In genomic region chr6:3458706-3459421, GRCh38 we compare ENCODE assay signal across 21 cellular contexts. TPM values are rescaled to one million over a fixed set of nuclear protein-coding genes. Genes with fewer than 3 reads are reported as not detected.
DNase-seq lines count a peak whose midpoint lies in the region; ATAC-seq and TF ChIP-seq lines count a peak whose summit lies in the region.
"Had no signal": no experiment of that assay in that cellular context is flagged by ENCODE, and none has a peak within 500 bp of the region (broad histone marks: within the 10 kb centered on the region; RNA-seq: fewer than 3 reads in every experiment).

No MANE protein-coding gene starts in this region.

- H3K27ac ChIP-seq in neural progenitor cell: no peak overlapping the region
- H3K27ac ChIP-seq: GM23248 had no signal

- no peaks in the 10 kb centered on the region for H3K9me3 ChIP-seq in neural progenitor cell (ENCODE audit: low read depth)

- H3K4me3 ChIP-seq in neural progenitor cell: no peak overlapping the region
- H3K4me3 ChIP-seq: GM23248, lung had no signal

- H3K27me3 ChIP-seq in neural progenitor cell: peaks cover 67% of the 10 kb centered on the region

- TF ChIP-seq POLR2A in GM18505 (IDR thresholded peaks at IDR 0.05; ENCODE audit: borderline replicate concordance, extremely low read depth, insufficient read depth, insufficient read length): no peak

- H3K9ac ChIP-seq in neural progenitor cell: no peak overlapping the region
- H3K9ac ChIP-seq: GM23248 had no signal

- peaks cover 30% of the 10 kb centered on the region for H4K20me1 ChIP-seq in neural progenitor cell (ENCODE audit: low read depth)

- H3F3A ChIP-seq in neural progenitor cell (ENCODE audit: low read depth): peaks cover 30% of the 10 kb centered on the region

- H2AFZ ChIP-seq in neural progenitor cell (replicated peaks): no peak overlapping the region
- H2AFZ ChIP-seq: GM23248 had no signal

- no peak overlapping the region for H3K27ac Mint-ChIP-seq in neural progenitor cell
- H3K27ac Mint-ChIP-seq: activated CD8-positive, alpha-beta T cell treated with anti-CD3 and anti-CD28 coated beads, Interleukin-2, amount 10 ng/mL, durations not matched to agents 7 days and 5 days; activated naive CD4-positive, alpha-beta T cell treated with anti-CD3 and anti-CD28 coated beads, Interleukin-2, amount 50 U/mL, for 72 hours; activated T-cell treated with anti-CD3 and anti-CD28 coated beads, Interleukin-2, amount 50 U/mL, for 72 hours; effector memory CD8-positive, alpha-beta T cell had no signal

- no peak for ATAC-seq in GM18505 (IDR thresholded peaks at IDR 0.05; ENCODE audit: unreplicated experiment)
- ATAC-seq: activated CD4-positive, CD25-positive, alpha-beta regulatory T cell treated with anti-CD3 and anti-CD28 coated beads, Interleukin-2, amount 50 U/mL, for 24 hours; activated CD8-positive, alpha-beta T cell treated with anti-CD3 and anti-CD28 coated beads, Interleukin-2, amount 10 ng/mL, durations not matched to agents 7 days and 5 days; activated naive CD4-positive, alpha-beta T cell treated with anti-CD3 and anti-CD28 coated beads, Interleukin-2, amount 50 U/mL, for 72 hours; activated T-cell treated with anti-CD3 and anti-CD28 coated beads, Interleukin-2, amount 50 U/mL, for 72 hours; effector memory CD8-positive, alpha-beta T cell had no signal

- DNase-seq in G401 (ENCODE audit: low spot score): peak; percentile 8
- peak; percentile 16 for DNase-seq in NCI-H69 (lab: John Stamatoyannopoulos, UW)
- DNase-seq in head of caudate nucleus: peak in 30 of 42 donors; percentile 31 to 88 (median 62)
- DNase-seq in neural progenitor cell (ENCODE audit: low spot score): no peak
- DNase-seq in activated CD4-positive, alpha-beta T cell treated with anti-CD3 and anti-CD28 coated beads for 4 hours: no peak
- no peak for DNase-seq in NAMALWA (ENCODE audit: low spot score)
- no peak for DNase-seq in NCI-H2227 treated with DMSO at 0.1 percent for 48 hours (lab: John Stamatoyannopoulos, UW)
- DNase-seq: activated CD8-positive, alpha-beta T cell treated with anti-CD3 and anti-CD28 coated beads, Interleukin-2, amount 10 ng/mL, durations not matched to agents 7 days and 5 days; activated T-cell treated with anti-CD3 and anti-CD28 coated beads, Interleukin-2, amount 50 U/mL, for 72 hours; CD4-positive, CD25-positive, alpha-beta regulatory T cell; effector memory CD8-positive, alpha-beta T cell; GM23248; NCI-H2029 treated with DMSO at 0.1 percent for 48 hours; NCI-H446 treated with DMSO at 0.1 percent for 48 hours; stimulated activated CD4-positive, alpha-beta T cell treated with anti-CD3 and anti-CD28 coated beads, Interleukin-1b, Interleukin-23, amount 100 ng/mL, for 48 hours; stimulated activated naive CD4-positive, alpha-beta T cell; trophoblast cell had no signal

- peaks cover 29% of the 10 kb centered on the region for H3K4me1 ChIP-seq in neural progenitor cell

- peaks cover 6% of the 10 kb centered on the region for H3K9me3 Mint-ChIP-seq in neural progenitor cell
- H3K9me3 Mint-ChIP-seq: activated naive CD4-positive, alpha-beta T cell treated with anti-CD3 and anti-CD28 coated beads, Interleukin-2, amount 50 U/mL, for 72 hours; activated T-cell treated with anti-CD3 and anti-CD28 coated beads, Interleukin-2, amount 50 U/mL, for 72 hours; effector memory CD8-positive, alpha-beta T cell had no signal

- H3K79me2 ChIP-seq in neural progenitor cell (ENCODE audit: low read depth): no peaks in the 10 kb centered on the region

- intact Hi-C loops in head of caudate nucleus (cut with DNase I): loop anchor here (5.0 kb wide), 2 partner anchors 72 to 172 kb away; no protein-coding TSS in a partner anchor

- H3K36me3 ChIP-seq in neural progenitor cell: no peaks in the 10 kb centered on the region

- no peaks in the 10 kb centered on the region for H3K36me3 Mint-ChIP-seq in neural progenitor cell
- H3K36me3 Mint-ChIP-seq: activated naive CD4-positive, alpha-beta T cell treated with anti-CD3 and anti-CD28 coated beads, Interleukin-2, amount 50 U/mL, for 72 hours; CD4-positive, CD25-positive, alpha-beta regulatory T cell had no signal

- peaks cover 24% of the 10 kb centered on the region for H3K4me1 Mint-ChIP-seq in neural progenitor cell

- no peak overlapping the region for H3K4me2 ChIP-seq in neural progenitor cell

- in situ Hi-C loops in G401 (cut with HindIII; ENCODE audit: low sequenced_read_pairs): no loop called here

- TF ChIP-seq CTCF in neural progenitor cell (IDR thresholded peaks at IDR 0.05): no peak

- peaks cover 9% of the 10 kb centered on the region for H3K27me3 Mint-ChIP-seq in neural progenitor cell (ENCODE audit: insufficient read depth, low read depth)

- H3K4me3 Mint-ChIP-seq in neural progenitor cell: peak overlapping the region; percentile 88
- H3K4me3 Mint-ChIP-seq: activated CD8-positive, alpha-beta T cell treated with anti-CD3 and anti-CD28 coated beads, Interleukin-2, amount 10 ng/mL, durations not matched to agents 7 days and 5 days had no signal

RNA-seq across cellular contexts. Expression of gene SLC22A23, which starts 2.0 kb away (rescaled TPM):
- total RNA-seq in G401 (2014; rRNA removed; shearing (Covaris generic)): 0.12 and 0.20 TPM in 2 replicates
- 0.99 and 3.3 TPM in 2 replicates for total RNA-seq in neural progenitor cell (ENCODE audit: low replicate concordance)

Comparison
In these comparisons a context has a peak if more than half of its experiments do, and no peak if none do; other contexts are left out.
1. DNase-seq: peak in G401 (single experiment), NCI-H69 (single experiment) and head of caudate nucleus (30 of 42); none in neural progenitor cell (single experiment), activated CD4-positive, alpha-beta T cell treated with anti-CD3 and anti-CD28 coated beads for 4 hours (0 of 2), NAMALWA (single experiment) and NCI-H2227 treated with DMSO at 0.1 percent for 48 hours (single experiment).